In genomic region chr22:20313306-20314077, GRCh38 we compare ENCODE assay signal across 8 cellular contexts. TPM values are rescaled to one million over a fixed set of nuclear protein-coding genes. Genes with fewer than 3 reads are reported as not detected.
DNase-seq lines count a peak whose midpoint lies in the region; ATAC-seq and TF ChIP-seq lines count a peak whose summit lies in the region.
"Not testable (repeated sequence)": the region's sequence is repeated elsewhere in the genome, so short reads cannot be mapped to it uniquely, and the experiment has no call there.

No MANE protein-coding gene starts in this region.

- H2AFZ ChIP-seq in H9 (ENCODE audit: low read length), result not testable (repeated sequence)

- not testable (repeated sequence) for H3K27me3 ChIP-seq in H9 (ENCODE audit: insufficient read depth, low read length); Panc1 (ENCODE audit: control insufficient read depth, insufficient read depth, low read length); breast epithelium; esophagus muscularis mucosa; right lobe of liver; upper lobe of right lung

- H3K9me3 Mint-ChIP-seq in H9; activated CD8-positive, alpha-beta memory T cell treated with anti-CD3 and anti-CD28 coated beads, Interleukin-2, amount 10 ng/mL, durations not matched to agents 7 days and 5 days (ENCODE audit: low read depth); progenitor cell of endocrine pancreas (ENCODE audit: low read depth): not testable (repeated sequence)

- not testable (repeated sequence) for H3K9ac ChIP-seq in H9 (ENCODE audit: extremely low read depth, insufficient read length, low read length)

- peak; percentile 45 for DNase-seq in H9
- DNase-seq in Panc1 (ENCODE audit: low read depth, low spot score), result not testable (repeated sequence)
- DNase-seq in activated CD8-positive, alpha-beta memory T cell treated with anti-CD3 and anti-CD28 coated beads, Interleukin-2, amount 10 ng/mL, durations not matched to agents 7 days and 5 days, result peak; percentile 26
- peak; percentile 11 to 31 for DNase-seq in breast epithelium (ENCODE audit: low spot score in 2 of 2)
- DNase-seq in esophagus muscularis mucosa (ENCODE audit: extremely low spot score), result peak; percentile 21
- peak in 2 of 3 donors; percentile 29 to 76 for DNase-seq in right lobe of liver
- DNase-seq in progenitor cell of endocrine pancreas (ENCODE audit: low spot score, unreplicated experiment), result peak; percentile 1
- DNase-seq in upper lobe of right lung, result peak; percentile 60

- H3K4me1 ChIP-seq in H9 (ENCODE audit: insufficient read depth, low read length); Panc1 (ENCODE audit: control insufficient read depth, insufficient read depth, low read length); breast epithelium: not testable (repeated sequence)
- H3K4me1 ChIP-seq in esophagus muscularis mucosa (peaks cover 11 to 30% (median 22%) of the 10 kb centered on the region in 4 donors), right lobe of liver (peaks cover 0 to 40% (median 15%) of the 10 kb centered on the region in 4 donors), upper lobe of right lung (peaks cover 13% of the 10 kb centered on the region)

- CTCF ChIA-PET in Panc1 (lab: Charles Lee), result interaction anchor here (0.5 kb wide), 1 partner anchor 137 kb away, joined by 3 read pairs; no protein-coding TSS in a partner anchor
- CTCF ChIA-PET in activated CD8-positive, alpha-beta memory T cell treated with anti-CD3 and anti-CD28 coated beads, Interleukin-2, amount 10 ng/mL, durations not matched to agents 7 days and 5 days (lab: Charles Lee), result not testable (repeated sequence)

- H3K4me2 ChIP-seq in H9 (ENCODE audit: insufficient read depth, insufficient read length, low read length), result not testable (repeated sequence)

- BruUV-seq in Panc1 (replicated peaks; lab: Mats Ljungman, UMichigan), result not testable (repeated sequence)

- H4K5ac ChIP-seq in H9 (ENCODE audit: insufficient read length, low read depth, low read length), result not testable (repeated sequence)

- H3K4me1 Mint-ChIP-seq in H9, result peaks cover 11 to 12% of the 10 kb centered on the region in 2 experiments
- H3K4me1 Mint-ChIP-seq in activated CD8-positive, alpha-beta memory T cell treated with anti-CD3 and anti-CD28 coated beads, Interleukin-2, amount 10 ng/mL, durations not matched to agents 7 days and 5 days, result peaks cover 16% of the 10 kb centered on the region
- not testable (repeated sequence) for H3K4me1 Mint-ChIP-seq in progenitor cell of endocrine pancreas (ENCODE audit: low read depth)

- not testable (repeated sequence) for H3K36me3 Mint-ChIP-seq in H9 (ENCODE audit: insufficient read depth in 1 of 3, low read depth in 3 of 3); activated CD8-positive, alpha-beta memory T cell treated with anti-CD3 and anti-CD28 coated beads, Interleukin-2, amount 10 ng/mL, durations not matched to agents 7 days and 5 days; progenitor cell of endocrine pancreas (ENCODE audit: insufficient read depth)

- not testable (repeated sequence) for H4K20me1 ChIP-seq in H9 (ENCODE audit: control insufficient read depth, insufficient read depth, insufficient read length)

- not testable (repeated sequence) for H3T11ph ChIP-seq in H9 (ENCODE audit: low read length)

- H4K91ac ChIP-seq in H9 (ENCODE audit: insufficient read length, low read depth, low read length), result not testable (repeated sequence)

- not testable (repeated sequence) for H3K79me1 ChIP-seq in H9 (ENCODE audit: insufficient read depth, low read depth, low read length, poor library complexity, severe bottlenecking)

- not testable (repeated sequence) for TF ChIP-seq EP300 in esophagus muscularis mucosa (IDR thresholded peaks at IDR 0.05)

- not testable (repeated sequence) for H3K23ac ChIP-seq in H9 (ENCODE audit: insufficient read length, low read depth, low read length)

- not testable (repeated sequence) for H3K14ac ChIP-seq in H9 (ENCODE audit: insufficient read depth, low read length)

- H2BK20ac ChIP-seq in H9 (ENCODE audit: low read depth, low read length, poor library complexity, severe bottlenecking), result not testable (repeated sequence)

- peak; percentile 45 for TF ChIP-seq CTCF in H9 (conservative IDR thresholded peaks at IDR 0.05)
- TF ChIP-seq CTCF in Panc1 (IDR thresholded peaks at IDR 0.05); breast epithelium (IDR thresholded peaks at IDR 0.05); esophagus muscularis mucosa (IDR thresholded peaks at IDR 0.05); upper lobe of right lung (IDR thresholded peaks at IDR 0.05): not testable (repeated sequence)
- peak in 3 of 4 donors; percentile 11 to 29 (median 21) for TF ChIP-seq CTCF in right lobe of liver (IDR thresholded peaks at IDR 0.05)
- peak; percentile 28 for TF ChIP-seq CTCF in progenitor cell of endocrine pancreas (IDR thresholded peaks at IDR 0.05; ENCODE audit: unreplicated experiment)

- TF ChIP-seq POLR2A in breast epithelium (IDR thresholded peaks at IDR 0.05); esophagus muscularis mucosa (IDR thresholded peaks at IDR 0.05; ENCODE audit: low read depth); right lobe of liver (IDR thresholded peaks at IDR 0.05): not testable (repeated sequence)

- not testable (repeated sequence) for H3K4me3 Mint-ChIP-seq in H9; activated CD8-positive, alpha-beta memory T cell treated with anti-CD3 and anti-CD28 coated beads, Interleukin-2, amount 10 ng/mL, durations not matched to agents 7 days and 5 days; progenitor cell of endocrine pancreas (ENCODE audit: low read depth)

- H3K4ac ChIP-seq in H9 (ENCODE audit: low read depth, low read length), result not testable (repeated sequence)

- H2BK15ac ChIP-seq in H9 (ENCODE audit: low read depth, low read length), result not testable (repeated sequence)

- not testable (repeated sequence) for H3K23me2 ChIP-seq in H9 (ENCODE audit: insufficient read length, low read depth, low read length, poor library complexity, severe bottlenecking)

- no CpG with 5 or more reads among the region's 11 CpGs for WGBS in H9 (ENCODE audit: extremely low coverage, insufficient read length, low lambda C conversion rate)
- 52% methylated on average over 3 of the region's 11 CpGs for WGBS in esophagus muscularis mucosa
- 90% methylated on average over 2 of the region's 11 CpGs for WGBS in right lobe of liver (ENCODE audit: insufficient coverage, low coverage, low lambda C conversion rate, missing lambda C conversion rate)

- not testable (repeated sequence) for H2BK120ac ChIP-seq in H9 (ENCODE audit: low read depth, low read length, poor library complexity, severe bottlenecking)

- intact Hi-C loops in Panc1 (cut with micrococcal nuclease; ENCODE audit: unreplicated experiment); breast epithelium (cut with DNase I; ENCODE audit: low total_unique reads); esophagus muscularis mucosa (cut with DNase I); right lobe of liver (cut with DNase I); upper lobe of right lung (cut with DNase I): not testable (repeated sequence)

- in situ Hi-C loops in Panc1 (cut with HindIII; ENCODE audit: low pct_unique_long_range_greater_than_20kb, low sequenced_read_pairs), result not testable (repeated sequence)

- not testable (repeated sequence) for H3K18ac ChIP-seq in H9 (ENCODE audit: insufficient read length, low read depth, low read length)

- H3K27ac ChIP-seq in H9 (ENCODE audit: insufficient read length, low read depth, low read length); Panc1 (ENCODE audit: low read length); breast epithelium; esophagus muscularis mucosa (replicated peaks in 1 of 4); upper lobe of right lung: not testable (repeated sequence)
- peak overlapping the region in 2 of 3 donors; percentile 30 to 75 for H3K27ac ChIP-seq in right lobe of liver

- H2BK5ac ChIP-seq in H9 (ENCODE audit: insufficient read length, low read length), result not testable (repeated sequence)

- not testable (repeated sequence) for H3K56ac ChIP-seq in H9 (ENCODE audit: insufficient read length, low read depth, low read length)

- not testable (repeated sequence) for H2BK12ac ChIP-seq in H9 (ENCODE audit: insufficient read length, low read depth, low read length)

- not testable (repeated sequence) for H2AK5ac ChIP-seq in H9 (ENCODE audit: insufficient read length, low read length)

- not testable (repeated sequence) for H3K36me3 ChIP-seq in Panc1 (ENCODE audit: control insufficient read depth, insufficient read depth, low read length); breast epithelium; right lobe of liver; upper lobe of right lung
- H3K36me3 ChIP-seq in esophagus muscularis mucosa, result peaks cover 0 to 20% (median 11%) of the 10 kb centered on the region in 4 donors

- H3K27me3 Mint-ChIP-seq in H9 (ENCODE audit: low read depth); activated CD8-positive, alpha-beta memory T cell treated with anti-CD3 and anti-CD28 coated beads, Interleukin-2, amount 10 ng/mL, durations not matched to agents 7 days and 5 days; progenitor cell of endocrine pancreas: not testable (repeated sequence)

- not testable (repeated sequence) for H3K27ac Mint-ChIP-seq in H9; activated CD8-positive, alpha-beta memory T cell treated with anti-CD3 and anti-CD28 coated beads, Interleukin-2, amount 10 ng/mL, durations not matched to agents 7 days and 5 days; progenitor cell of endocrine pancreas

- not testable (repeated sequence) for H4K8ac ChIP-seq in H9 (replicated peaks; ENCODE audit: insufficient read length, low read depth, low read length)

- ATAC-seq in Panc1, result peak; percentile 82
- ATAC-seq in activated CD8-positive, alpha-beta memory T cell treated with anti-CD3 and anti-CD28 coated beads, Interleukin-2, amount 10 ng/mL, durations not matched to agents 7 days and 5 days; upper lobe of right lung: not testable (repeated sequence)
- ATAC-seq in right lobe of liver, result peak; percentile 70 to 84 (median 78)

- POLR2A ChIA-PET in Panc1 (lab: Charles Lee), result not testable (repeated sequence)

- H3K9me3 ChIP-seq in H9 (ENCODE audit: control insufficient read depth, low read depth, low read length); Panc1 (ENCODE audit: control insufficient read depth, insufficient read depth, low read depth, low read length); breast epithelium; esophagus muscularis mucosa; right lobe of liver; upper lobe of right lung: not testable (repeated sequence)

- not testable (repeated sequence) for H3K79me2 ChIP-seq in H9 (ENCODE audit: insufficient read depth, low read length)

- not testable (repeated sequence) for H3K4me3 ChIP-seq in Panc1 (ENCODE audit: low read depth in 2 of 2, low read length in 2 of 2); breast epithelium; esophagus muscularis mucosa; right lobe of liver; upper lobe of right lung

RNA-seq across cellular contexts. Expression of gene DGCR6L, which starts 6.4 kb away (rescaled TPM):
- total RNA-seq in H9 (2021), result 38.6 and 40.4 TPM in 2 replicates
- total RNA-seq in Panc1 (2021; ENCODE audit: unreplicated experiment), result 43.5 TPM
- 61.5 TPM for polyA plus RNA-seq in Panc1 (2012; ENCODE audit: insufficient read length)
- total RNA-seq in activated CD8-positive, alpha-beta memory T cell treated with anti-CD3 and anti-CD28 coated beads, Interleukin-2, amount 10 ng/mL, durations not matched to agents 7 days and 5 days, result 10 to 100 TPM; 45.0 to 46.6 TPM
- total RNA-seq in breast epithelium, result 10 to 100 TPM; 58.3 to 73.6 (median 60.6) TPM
- 10 to 100 TPM; 41.5 to 73.0 (median 52.9) TPM for total RNA-seq in esophagus muscularis mucosa
- 10 to 100 TPM; 32.6 to 79.9 (median 50.9) TPM for total RNA-seq in right lobe of liver
- 37.2 and 41.0 TPM in 2 replicates for total RNA-seq in progenitor cell of endocrine pancreas
- total RNA-seq in upper lobe of right lung, result 35.8 TPM

RNA-seq across cellular contexts. Expression of gene RTN4R, which starts 45.4 kb away (rescaled TPM):
- 18.3 and 19.0 TPM in 2 replicates for total RNA-seq in H9 (2021)
- 16.3 TPM for total RNA-seq in Panc1 (2021; ENCODE audit: unreplicated experiment)
- 21.3 TPM for polyA plus RNA-seq in Panc1 (2012; ENCODE audit: insufficient read length)
- 1 to 10 TPM; 1.4 to 2.5 TPM for total RNA-seq in activated CD8-positive, alpha-beta memory T cell treated with anti-CD3 and anti-CD28 coated beads, Interleukin-2, amount 10 ng/mL, durations not matched to agents 7 days and 5 days
- total RNA-seq in breast epithelium, result 1 to 10 TPM in 2 of 3 donors, under 1 TPM in 1; 0.48 to 2.0 (median 1.9) TPM
- 1 to 10 TPM in 2 of 4 donors, not detected in 2; 1.8 to 2.2 TPM for total RNA-seq in esophagus muscularis mucosa
- 10 to 100 TPM in 2 of 6 experiments, 1 to 10 TPM in 4; 3.0 to 12.4 (median 8.5) TPM for total RNA-seq in right lobe of liver
- total RNA-seq in progenitor cell of endocrine pancreas, result 30.8 and 36.0 TPM in 2 replicates
- total RNA-seq in upper lobe of right lung, result 9.8 TPM
